Comparison of ENCODE assay signal across 13 cellular contexts in genomic region chr5:94754824-94755223, GRCh38.
"Had no signal": no experiment of that assay in that cellular context is flagged by ENCODE, and none has a peak within 500 bp of the region (broad histone marks: within the 10 kb centered on the region; RNA-seq: fewer than 3 reads in every experiment).

No MANE protein-coding gene starts in this region.

- FAIRE-seq: TTC549 had no signal

- H3K4me3 ChIP-seq: coronary artery, gastroesophageal sphincter, heart left ventricle, left lung had no signal

- H3K4me1 ChIP-seq: gastroesophageal sphincter, heart left ventricle, left lung had no signal

- H3K27ac ChIP-seq: coronary artery, gastroesophageal sphincter, heart left ventricle, left lung had no signal

- H3K27me3 ChIP-seq: gastroesophageal sphincter, heart left ventricle, left lung had no signal

- H3K36me3 ChIP-seq: gastroesophageal sphincter, heart left ventricle, left lung had no signal

- H3K9me3 ChIP-seq: gastroesophageal sphincter, heart left ventricle, left lung had no signal

- DNase-seq: activated CD4-positive, alpha-beta T cell treated with anti-CD3 and anti-CD28 coated beads for 36 hours; activated CD4-positive, alpha-beta T cell treated with anti-CD3 and anti-CD28 coated beads, Interleukin-2, amount 50 U/mL, for 48 hours; activated T-cell treated with anti-CD3 and anti-CD28 coated beads for 4 hours; caudate nucleus; heart left ventricle; left lung; stimulated activated CD4-positive, alpha-beta T cell treated with anti-CD3 and anti-CD28 coated beads, Interleukin-12 subunit alpha, Interleukin-12 subunit beta, amount 100 ng/mL, for 4 hours; stimulated activated CD4-positive, alpha-beta T cell treated with anti-CD3 and anti-CD28 coated beads, Interleukin-1b, Interleukin-23, amount 100 ng/mL, for 48 hours; stimulated activated CD8-positive, alpha-beta memory T cell treated with anti-CD3 and anti-CD28 coated beads, Interleukin-4, amount 100 ng/mL, for 48 hours; stimulated activated naive CD4-positive, alpha-beta T cell had no signal
